In genomic region chr3:129692743-129693142, GRCh38 we compare ENCODE assay signal across 23 cellular contexts.
"Had no signal": no experiment of that assay in that cellular context is flagged by ENCODE, and none has a peak within 500 bp of the region (broad histone marks: within the 10 kb centered on the region; RNA-seq: fewer than 3 reads in every experiment).

No MANE protein-coding gene starts in this region.

- FAIRE-seq: HTR-8/SVneo had no signal

- H3K36me3 ChIP-seq: MG63, SJCRH30 had no signal

- H3K4me3 ChIP-seq: MG63, SJCRH30 had no signal

- H3K27me3 ChIP-seq: MG63, SJCRH30 had no signal

- DNase-seq: MG63, NCI-H1092, NCI-H1105 treated with DMSO at 0.1 percent for 48 hours, NCI-H1417 treated with DMSO at 0.1 percent for 48 hours, NCI-H146, NCI-H1694 treated with DMSO at 0.1 percent for 48 hours, NCI-H1930, NCI-H2081, NCI-H2107, NCI-H2227 treated with DMSO at 0.1 percent for 48 hours, NCI-H446, NCI-H510A, NCI-H524 treated with DMSO at 0.1 percent for 48 hours, NCI-H69, NCI-H774, SHP77 treated with DMSO at 0.1 percent for 48 hours, SJCRH30 had no signal

- ATAC-seq: Panc1, Right ventricle myocardium inferior, SK-N-SH treated with all-trans-retinoic acid at 6 μM for 48 hours had no signal

- H3K27ac ChIP-seq: HL-60, RWPE1, SJCRH30 had no signal
